7 cellular contexts compared by ENCODE assay signal in genomic region chr4:86935499-86935832, GRCh38. TPM values are rescaled to one million over a fixed set of nuclear protein-coding genes. Genes with fewer than 3 reads are reported as not detected.
DNase-seq lines count a peak whose midpoint lies in the region; ATAC-seq, FAIRE-seq and TF ChIP-seq lines count a peak whose summit lies in the region.

No MANE protein-coding gene starts in this region.

- H3K36me3 Mint-ChIP-seq in memory B cell = peaks cover 4% of the 10 kb centered on the region

- H3K4me3 Mint-ChIP-seq in memory B cell = peak overlapping the region; percentile 96

- H3K27ac Mint-ChIP-seq in memory B cell = peak overlapping the region; percentile 96

- peak overlapping the region; percentile 93 to 99 for H3K9ac ChIP-seq in colonic mucosa (ENCODE audit: low read depth in 2 of 2, low read length in 2 of 2)

- no peaks in the 10 kb centered on the region for H3K27me3 ChIP-seq in H7 (ENCODE audit: control insufficient read depth, insufficient read depth, low read length)
- no peaks in the 10 kb centered on the region for H3K27me3 ChIP-seq in colonic mucosa

- peaks cover 10% of the 10 kb centered on the region for H3K4me1 ChIP-seq in colonic mucosa

- no peak for TF ChIP-seq CTCF in colonic mucosa (IDR thresholded peaks at IDR 0.05)

- no peak for FAIRE-seq in RCC 7860 (lab: Jason Lieb, UNC)

- no peaks in the 10 kb centered on the region for H3K9me3 ChIP-seq in colonic mucosa

- intact Hi-C loops in colonic mucosa (cut with DNase I) = no loop called here

- H3K4me3 ChIP-seq in H7 (ENCODE audit: insufficient read depth, low read depth, low read length) (peak overlapping the region; percentile 77), colonic mucosa (peak overlapping the region; percentile 95)

- no peak for ATAC-seq in memory B cell (ENCODE audit: low read depth)

- peaks cover 35% of the 10 kb centered on the region for H3K4me1 Mint-ChIP-seq in memory B cell

- peak; percentile 64 for DNase-seq in H7
- DNase-seq in RPMI8226 = peak; percentile 45
- DNase-seq in colonic mucosa = peak; percentile 57
- DNase-seq in memory B cell (ENCODE audit: low spot score in 2 of 2) = no peak
- no peak for DNase-seq in RCC 7860 (ENCODE audit: low spot score)
- DNase-seq in Ammon's horn (ENCODE audit: low spot score) = no peak

- H3K36me3 ChIP-seq in H7 (replicated peaks; ENCODE audit: control insufficient read depth, insufficient read depth, low read length) = no peaks in the 10 kb centered on the region
- H3K36me3 ChIP-seq in colonic mucosa = no peaks in the 10 kb centered on the region

- H3K27ac ChIP-seq in colonic mucosa (peak overlapping the region; percentile 99), temporal lobe (ENCODE audit: low read depth, low read length) (peak overlapping the region; percentile 80)

- H3K9me3 Mint-ChIP-seq in memory B cell = no peaks in the 10 kb centered on the region

- no peaks in the 10 kb centered on the region for H3K27me3 Mint-ChIP-seq in memory B cell

RNA-seq across cellular contexts. Expression of gene AFF1, which starts 0.7 kb away (rescaled TPM):
- total RNA-seq in H7 (2014; rRNA removed; shearing (Covaris generic)) = 27.6 and 42.4 TPM in 2 replicates
- 100 to 1,000 TPM in 1 of 2 donors, 10 to 100 TPM in 1; 73.5 to 104 TPM for total RNA-seq in colonic mucosa
- 5.7 TPM for total RNA-seq in temporal lobe

RNA-seq across cellular contexts. Expression of gene C4orf36, which starts 43.2 kb away (rescaled TPM):
- total RNA-seq in H7 (2014; rRNA removed; shearing (Covaris generic)) = 0.97 TPM in 1 of 2 replicates, not detected in the other
- total RNA-seq in colonic mucosa (under 1 TPM in 1 of 2 donors, not detected in 1; 0.54 TPM), temporal lobe (2.2 TPM)

Comparison
In these comparisons a context has a peak if more than half of its experiments do, and no peak if none do; other contexts are left out.
1. DNase-seq: peak in H7 (single experiment), RPMI8226 (single experiment) and colonic mucosa (single experiment); none in memory B cell (0 of 2), RCC 7860 (single experiment) and Ammon's horn (single experiment).